19 cellular contexts compared by ENCODE assay signal in the genomic region with DNA sequence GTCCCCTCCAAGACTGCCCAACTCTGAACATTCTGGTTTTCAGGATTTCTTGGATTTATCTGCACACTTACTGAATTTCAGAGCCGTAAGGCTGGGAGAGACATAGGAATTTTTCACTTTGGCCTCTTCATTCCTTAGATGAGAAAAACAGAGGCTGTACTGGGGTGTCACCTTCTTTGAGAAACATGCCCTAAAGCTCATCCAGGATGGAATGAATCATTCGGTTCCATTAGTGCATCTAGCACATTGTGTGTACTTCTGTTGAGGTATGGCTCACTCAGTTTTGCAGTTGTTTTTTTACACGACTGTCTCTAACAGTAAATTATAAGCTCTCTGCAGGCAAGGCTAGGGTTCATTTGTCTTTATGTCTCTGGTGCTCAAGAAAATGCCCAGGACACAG.
DNase-seq lines count a peak whose midpoint lies in the region; ATAC-seq lines count a peak whose summit lies in the region.
"Had no signal": no experiment of that assay in that cellular context is flagged by ENCODE, and none has a peak within 500 bp of the region (broad histone marks: within the 10 kb centered on the region; RNA-seq: fewer than 3 reads in every experiment).

No MANE protein-coding gene starts in this region.

- CTCF ChIA-PET in activated CD8-positive, alpha-beta memory T cell treated with anti-CD3 and anti-CD28 coated beads, Interleukin-2, amount 10 ng/mL, durations not matched to agents 7 days and 5 days (lab: Charles Lee) = interaction anchor here (0.8 to 1.1 kb wide), 4 partner anchors 9 to 377 kb away, joined by 3 read pairs; no protein-coding TSS in a partner anchor

- H3K18ac ChIP-seq in mesendoderm (ENCODE audit: low read length) = no peak overlapping the region

- WGBS in mesendoderm (ENCODE audit: extremely low coverage, insufficient coverage, low lambda C conversion rate) = no CpG with 5 or more reads among the region's 3 CpGs

- no peaks in the 10 kb centered on the region for H3K9me3 Mint-ChIP-seq in activated CD8-positive, alpha-beta memory T cell treated with anti-CD3 and anti-CD28 coated beads, Interleukin-2, amount 10 ng/mL, durations not matched to agents 7 days and 5 days (ENCODE audit: low read depth)
- peaks cover 11% of the 10 kb centered on the region for H3K9me3 Mint-ChIP-seq in activated T-helper 2 cell treated with anti-CD3 and anti-CD28 coated beads, Interferon-gamma antibody, Interleukin-2, Interleukin-4, amounts not matched to agents 10 μg/mL and 5 μg/mL and 100 μg/mL, durations not matched to agents 14 hours and 24 hours and 36 hours

- H3K79me2 ChIP-seq in mesendoderm (ENCODE audit: control insufficient read depth, insufficient read depth, low read length) = no peaks in the 10 kb centered on the region

- no peaks in the 10 kb centered on the region for H3K27me3 Mint-ChIP-seq in activated CD8-positive, alpha-beta memory T cell treated with anti-CD3 and anti-CD28 coated beads, Interleukin-2, amount 10 ng/mL, durations not matched to agents 7 days and 5 days
- no peaks in the 10 kb centered on the region for H3K27me3 Mint-ChIP-seq in activated T-helper 2 cell treated with anti-CD3 and anti-CD28 coated beads, Interferon-gamma antibody, Interleukin-2, Interleukin-4, amounts not matched to agents 10 μg/mL and 5 μg/mL and 100 μg/mL, durations not matched to agents 14 hours and 24 hours and 36 hours (ENCODE audit: low read depth)
- H3K27me3 Mint-ChIP-seq: B cell had no signal

- H3K23ac ChIP-seq in mesendoderm (ENCODE audit: low read length) = no peak overlapping the region

- no peak overlapping the region for H3K56ac ChIP-seq in mesendoderm (ENCODE audit: low read length)

- no peak overlapping the region for H4K8ac ChIP-seq in mesendoderm (ENCODE audit: low read depth, low read length)

- H2BK5ac ChIP-seq in mesendoderm (ENCODE audit: low read length) = no peak overlapping the region

- no peaks in the 10 kb centered on the region for H3K27me3 ChIP-seq in mesendoderm (ENCODE audit: insufficient read depth, low read length, poor library complexity)

- peaks cover 11% of the 10 kb centered on the region for H3K36me3 Mint-ChIP-seq in activated CD8-positive, alpha-beta memory T cell treated with anti-CD3 and anti-CD28 coated beads, Interleukin-2, amount 10 ng/mL, durations not matched to agents 7 days and 5 days
- H3K36me3 Mint-ChIP-seq in activated T-helper 2 cell treated with anti-CD3 and anti-CD28 coated beads, Interferon-gamma antibody, Interleukin-2, Interleukin-4, amounts not matched to agents 10 μg/mL and 5 μg/mL and 100 μg/mL, durations not matched to agents 14 hours and 24 hours and 36 hours (ENCODE audit: low read depth) = peaks cover 52% of the 10 kb centered on the region

- no peak overlapping the region for H4K5ac ChIP-seq in mesendoderm (ENCODE audit: low read length)

- H3K79me1 ChIP-seq in mesendoderm (ENCODE audit: low read length) = no peaks in the 10 kb centered on the region

- no peak overlapping the region for H3K4me2 ChIP-seq in mesendoderm (ENCODE audit: low read length)

- no peak for DNase-seq in activated CD8-positive, alpha-beta memory T cell treated with anti-CD3 and anti-CD28 coated beads, Interleukin-2, amount 10 ng/mL, durations not matched to agents 7 days and 5 days
- DNase-seq in activated CD8-positive, alpha-beta memory T cell treated with anti-CD3 and anti-CD28 coated beads for 24 hours = no peak
- DNase-seq in activated T-helper 2 cell treated with anti-CD3 and anti-CD28 coated beads, Interferon-gamma antibody, Interleukin-2, Interleukin-4, amounts not matched to agents 10 μg/mL and 5 μg/mL and 100 μg/mL, durations not matched to agents 14 hours and 24 hours and 36 hours (ENCODE audit: low spot score) = no peak
- DNase-seq in mesendoderm = no peak
- DNase-seq in stimulated activated CD4-positive, alpha-beta T cell treated with anti-CD3 and anti-CD28 coated beads, Interleukin-4, amount 100 ng/mL, for 4 hours = no peak
- DNase-seq: Calu3, EL, NCI-H1417 treated with DMSO at 0.1 percent for 48 hours, NCI-H187 treated with DMSO at 0.1 percent for 48 hours, NCI-H345, NCI-H524 treated with DMSO at 0.1 percent for 48 hours, PC-3, SIG-M5 had no signal

- no peak for ATAC-seq in activated CD8-positive, alpha-beta memory T cell treated with anti-CD3 and anti-CD28 coated beads, Interleukin-2, amount 10 ng/mL, durations not matched to agents 7 days and 5 days
- ATAC-seq in HG03135 (IDR thresholded peaks at IDR 0.05; ENCODE audit: unreplicated experiment) (no peak), GM19035 (IDR thresholded peaks at IDR 0.05; ENCODE audit: unreplicated experiment) (no peak)
- ATAC-seq: K562, PC-3 had no signal

- no peak overlapping the region for H2BK120ac ChIP-seq in mesendoderm (ENCODE audit: low read depth, low read length)

- peaks cover 35% of the 10 kb centered on the region for H3K4me1 Mint-ChIP-seq in activated CD8-positive, alpha-beta memory T cell treated with anti-CD3 and anti-CD28 coated beads, Interleukin-2, amount 10 ng/mL, durations not matched to agents 7 days and 5 days
- peaks cover 63% of the 10 kb centered on the region for H3K4me1 Mint-ChIP-seq in activated T-helper 2 cell treated with anti-CD3 and anti-CD28 coated beads, Interferon-gamma antibody, Interleukin-2, Interleukin-4, amounts not matched to agents 10 μg/mL and 5 μg/mL and 100 μg/mL, durations not matched to agents 14 hours and 24 hours and 36 hours (ENCODE audit: low read depth)
- H3K4me1 Mint-ChIP-seq: B cell had no signal

- peak overlapping the region; percentile 48 for H3K27ac Mint-ChIP-seq in activated CD8-positive, alpha-beta memory T cell treated with anti-CD3 and anti-CD28 coated beads, Interleukin-2, amount 10 ng/mL, durations not matched to agents 7 days and 5 days
- peak overlapping the region; percentile 70 for H3K27ac Mint-ChIP-seq in activated T-helper 2 cell treated with anti-CD3 and anti-CD28 coated beads, Interferon-gamma antibody, Interleukin-2, Interleukin-4, amounts not matched to agents 10 μg/mL and 5 μg/mL and 100 μg/mL, durations not matched to agents 14 hours and 24 hours and 36 hours
- H3K27ac Mint-ChIP-seq: B cell had no signal

- intact Hi-C loops in activated T-helper 2 cell treated with anti-CD3 and anti-CD28 coated beads, Interferon-gamma antibody, Interleukin-2, Interleukin-4, amounts not matched to agents 10 μg/mL and 5 μg/mL and 100 μg/mL, durations not matched to agents 14 hours and 24 hours and 36 hours (cut with micrococcal nuclease) = no loop called here

- peak overlapping the region; percentile 13 for H2BK15ac ChIP-seq in mesendoderm (replicated peaks; ENCODE audit: low read depth)

- H3K4me1 ChIP-seq in mesendoderm (ENCODE audit: control insufficient read depth, low read depth, low read length) = no peaks in the 10 kb centered on the region

- H3K9ac ChIP-seq in mesendoderm (ENCODE audit: low read length) = no peak overlapping the region

- H3K36me3 ChIP-seq in KOPT-K1 (ENCODE audit: insufficient read depth, low read length) (no peaks in the 10 kb centered on the region), mesendoderm (ENCODE audit: control insufficient read depth, insufficient read depth, low read length) (no peaks in the 10 kb centered on the region)

- no peaks in the 10 kb centered on the region for H3K9me3 ChIP-seq in KOPT-K1 (ENCODE audit: insufficient read depth, low read length, poor library complexity, severe bottlenecking)

- no peak overlapping the region for H3K4me3 Mint-ChIP-seq in activated CD8-positive, alpha-beta memory T cell treated with anti-CD3 and anti-CD28 coated beads, Interleukin-2, amount 10 ng/mL, durations not matched to agents 7 days and 5 days
- peak overlapping the region; percentile 30 for H3K4me3 Mint-ChIP-seq in activated T-helper 2 cell treated with anti-CD3 and anti-CD28 coated beads, Interferon-gamma antibody, Interleukin-2, Interleukin-4, amounts not matched to agents 10 μg/mL and 5 μg/mL and 100 μg/mL, durations not matched to agents 14 hours and 24 hours and 36 hours (ENCODE audit: low read depth)
- H3K4me3 Mint-ChIP-seq: B cell had no signal

- H3K4ac ChIP-seq in mesendoderm (ENCODE audit: low read depth, low read length) = no peak overlapping the region

- no peak overlapping the region for H3K4me3 ChIP-seq in mesendoderm (ENCODE audit: low read length)
- H3K4me3 ChIP-seq: K562 had no signal

- no peak overlapping the region for H2AK5ac ChIP-seq in mesendoderm (ENCODE audit: low read length)

- H3K27ac ChIP-seq in KOPT-K1 (ENCODE audit: low read depth, low read length, poor library complexity, severe bottlenecking) (peak overlapping the region; percentile 77), mesendoderm (ENCODE audit: low read depth, low read length) (no peak overlapping the region)
- H3K27ac ChIP-seq: RWPE1 had no signal
